Comparison of ENCODE assay signal across 29 cellular contexts in the genomic region with DNA sequence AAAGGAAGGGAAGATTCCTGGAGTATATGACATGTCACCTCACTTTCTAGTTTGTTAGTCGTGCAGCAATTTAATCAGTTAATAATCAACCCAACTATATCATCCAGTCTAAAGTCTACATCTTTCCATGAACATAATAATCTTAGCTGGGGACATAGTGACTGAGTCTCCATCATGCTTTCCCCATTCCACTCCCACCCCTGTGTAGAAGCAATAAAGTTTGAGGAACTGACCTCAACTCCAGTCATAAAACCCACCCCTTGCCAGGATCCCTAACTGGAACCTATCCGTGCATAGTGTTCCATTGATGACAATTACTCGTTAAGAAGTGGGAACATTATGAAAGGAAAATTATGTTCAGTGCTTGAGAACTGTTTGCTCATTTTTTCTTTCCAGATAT.
"Had no signal": no experiment of that assay in that cellular context is flagged by ENCODE, and none has a peak within 500 bp of the region (broad histone marks: within the 10 kb centered on the region; RNA-seq: fewer than 3 reads in every experiment).

No MANE protein-coding gene starts in this region.

- H3K36me3 ChIP-seq: gastroesophageal sphincter, neutrophil, ovary, prostate gland, upper lobe of right lung, WERI-Rb-1 had no signal

- ATAC-seq: activated CD4-positive, CD25-positive, alpha-beta regulatory T cell treated with anti-CD3 and anti-CD28 coated beads, Interleukin-2, amount 50 U/mL, for 24 hours; body of pancreas; gastroesophageal sphincter; sciatic nerve; T-helper 17 cell; upper lobe of right lung had no signal

- H3K9me3 ChIP-seq: body of pancreas, neutrophil, ovary, prostate gland, upper lobe of right lung had no signal

- H3K27ac ChIP-seq: body of pancreas, gastroesophageal sphincter, neutrophil, ovary, prostate gland, skin epidermis, upper lobe of right lung, WERI-Rb-1 had no signal

- FAIRE-seq: endothelial cell of umbilical vein, kidney had no signal

- H3K4me3 ChIP-seq: body of pancreas, gastroesophageal sphincter, lung, ovary, prostate gland, skin epidermis, upper lobe of right lung had no signal

- DNase-seq: activated CD4-positive, alpha-beta T cell treated with anti-CD3 and anti-CD28 coated beads for 48 hours; activated CD4-positive, alpha-beta T cell treated with anti-CD3 and anti-CD28 coated beads, Interleukin-2, amount 50 U/mL, for 48 hours; activated CD8-positive, alpha-beta memory T cell treated with anti-CD3 and anti-CD28 coated beads for 24 hours; activated effector memory CD4-positive, alpha-beta T cell treated with Interleukin-2 at 50 U/mL for 16 hours; activated naive CD4-positive, alpha-beta T cell treated with Interleukin-2 at 50 U/mL for 16 hours; anterior cingulate cortex; body of pancreas; cortex of kidney; hypothalamus; immature natural killer cell; kidney; mesendoderm; naive B cell; nephron progenitor cell; ovary; retina; stimulated activated CD4-positive, alpha-beta T cell treated with anti-CD3 and anti-CD28 coated beads, Interleukin-4, amount 100 ng/mL, for 24 hours; T-helper 17 cell; T1000; upper lobe of right lung; WERI-Rb-1 had no signal

- H3K4me1 ChIP-seq: body of pancreas, prostate gland, upper lobe of right lung had no signal

- H3K27me3 ChIP-seq: body of pancreas, gastroesophageal sphincter, neutrophil, ovary, upper lobe of right lung had no signal
